In genomic region chr20:32572271-32572968, GRCh38 we compare ENCODE assay signal across 10 cellular contexts.
"Had no signal": no experiment of that assay in that cellular context is flagged by ENCODE, and none has a peak within 500 bp of the region (broad histone marks: within the 10 kb centered on the region; RNA-seq: fewer than 3 reads in every experiment).

No MANE protein-coding gene starts in this region.

- H3K27me3 Mint-ChIP-seq: activated naive CD8-positive, alpha-beta T cell treated with anti-CD3 and anti-CD28 coated beads, Interleukin-2, amount 10 ng/mL, durations not matched to agents 7 days and 5 days had no signal

- H3K4me1 ChIP-seq: pancreas had no signal

- H3K4me1 Mint-ChIP-seq: activated naive CD8-positive, alpha-beta T cell treated with anti-CD3 and anti-CD28 coated beads, Interleukin-2, amount 10 ng/mL, durations not matched to agents 7 days and 5 days had no signal

- H3K4me3 ChIP-seq: gastroesophageal sphincter, pancreas, sigmoid colon, spleen, thyroid gland had no signal

- H3K27ac ChIP-seq: gastroesophageal sphincter, pancreas, sigmoid colon, thyroid gland had no signal

- H3K9me3 ChIP-seq: gastroesophageal sphincter, pancreas, sigmoid colon, spleen, thyroid gland had no signal

- DNase-seq: activated CD4-positive, alpha-beta T cell treated with anti-CD3 and anti-CD28 coated beads, Interleukin-2, amount 50 U/mL, for 4 hours; activated naive CD8-positive, alpha-beta T cell treated with anti-CD3 and anti-CD28 coated beads, Interleukin-2, amount 10 ng/mL, durations not matched to agents 7 days and 5 days; activated T-cell treated with anti-CD3 and anti-CD28 coated beads for 4 hours; dermis blood vessel endothelial cell; sigmoid colon; spleen; thyroid gland had no signal

- ATAC-seq: activated CD4-positive, CD25-positive, alpha-beta regulatory T cell treated with anti-CD3 and anti-CD28 coated beads, Interleukin-2, amount 50 U/mL, for 24 hours; gastroesophageal sphincter; pancreas had no signal

- H3K36me3 Mint-ChIP-seq: activated naive CD8-positive, alpha-beta T cell treated with anti-CD3 and anti-CD28 coated beads, Interleukin-2, amount 10 ng/mL, durations not matched to agents 7 days and 5 days had no signal

- H3K9me3 Mint-ChIP-seq: activated naive CD8-positive, alpha-beta T cell treated with anti-CD3 and anti-CD28 coated beads, Interleukin-2, amount 10 ng/mL, durations not matched to agents 7 days and 5 days had no signal

- H3K27me3 ChIP-seq: gastroesophageal sphincter, pancreas, sigmoid colon, spleen, thyroid gland had no signal

- H3K27ac Mint-ChIP-seq: activated naive CD8-positive, alpha-beta T cell treated with anti-CD3 and anti-CD28 coated beads, Interleukin-2, amount 10 ng/mL, durations not matched to agents 7 days and 5 days had no signal

- H3K36me3 ChIP-seq: gastroesophageal sphincter, pancreas, sigmoid colon, spleen, thyroid gland had no signal

- H3K4me3 Mint-ChIP-seq: activated naive CD8-positive, alpha-beta T cell treated with anti-CD3 and anti-CD28 coated beads, Interleukin-2, amount 10 ng/mL, durations not matched to agents 7 days and 5 days had no signal
